20 cellular contexts compared by ENCODE assay signal in the genomic region with DNA sequence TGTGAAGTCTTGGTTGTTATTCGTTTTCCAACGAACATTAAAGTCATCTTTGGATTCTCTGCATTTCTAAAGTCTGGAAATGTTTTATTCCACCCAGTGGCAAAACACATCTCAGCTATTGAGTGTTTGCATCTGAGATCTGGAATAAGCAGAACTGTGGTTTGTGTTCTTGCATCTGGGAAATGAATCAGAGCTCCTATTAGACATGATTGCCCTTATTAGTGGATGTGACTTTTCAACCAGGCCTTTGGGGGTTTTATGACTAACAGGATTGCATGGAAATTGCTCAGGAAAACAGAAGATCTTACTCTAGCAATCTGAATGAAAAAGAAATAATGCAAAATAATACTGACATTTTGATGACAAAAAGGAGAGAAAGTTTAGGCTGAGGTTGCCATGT.
DNase-seq lines count a peak whose midpoint lies in the region; ATAC-seq and TF ChIP-seq lines count a peak whose summit lies in the region.
"Had no signal": no experiment of that assay in that cellular context is flagged by ENCODE, and none has a peak within 500 bp of the region (broad histone marks: within the 10 kb centered on the region; RNA-seq: fewer than 3 reads in every experiment).

No MANE protein-coding gene starts in this region.

- no peak for TF ChIP-seq CTCF in cardiac fibroblast (IDR thresholded peaks at IDR 0.05; ENCODE audit: low read depth, low read length)

- intact Hi-C loops in Right ventricle myocardium inferior (cut with DNase I): no loop called here
- intact Hi-C loops in head of caudate nucleus (cut with DNase I): no loop called here

- DNase-seq in AG08395 (ENCODE audit: low spot score) (peak; percentile 95), HS-5 (ENCODE audit: low read depth) (peak; percentile 25), cardiac fibroblast (ENCODE audit: low read depth in 2 of 2) (peak; percentile 56 to 92), iris pigment epithelial cell (ENCODE audit: low read depth) (peak; percentile 86), Right ventricle myocardium inferior (ENCODE audit: missing footprints) (no peak), HPDE6-E6E7 (ENCODE audit: extremely low spot score) (no peak), NCI-H2081 (lab: John Stamatoyannopoulos, UW) (no peak), head of caudate nucleus (no peak)
- DNase-seq: activated CD4-positive, alpha-beta T cell treated with anti-CD3 and anti-CD28 coated beads for 48 hours; activated naive CD4-positive, alpha-beta T cell treated with anti-CD3 and anti-CD28 coated beads, Interleukin-2, amount 50 U/mL, for 16 hours; AML-193; cerebellar nuclear complex; NCI-H2171; NK-92 treated with Interleukin-12 subunit alpha and Interleukin-12 subunit beta, amount 100 ng/mL, for 24 hours; ovary; T1000; trophoblast cell had no signal

- ATAC-seq in Right ventricle myocardium inferior: no peak
- ATAC-seq: left lobe of liver; stimulated activated memory B cell treated with anti-CD40 and anti-IgM and Interleukin-4, amounts not matched to agents 10 μg/mL and 1 μg/mL and 100 μg/mL, for 72 hours had no signal

- H3K4me3 ChIP-seq in cardiac fibroblast (replicated peaks in 1 of 2; ENCODE audit: low read depth in 2 of 2, low read length in 2 of 2): no peak overlapping the region
- H3K4me3 ChIP-seq: ovary, skin epidermis had no signal

Comparison
In these comparisons a context has a peak if more than half of its experiments do, and no peak if none do; other contexts are left out.
1. DNase-seq: peak in AG08395 (single experiment), HS-5 (single experiment), cardiac fibroblast (2 of 2) and iris pigment epithelial cell (single experiment); none in Right ventricle myocardium inferior (single experiment), HPDE6-E6E7 (single experiment), NCI-H2081 (0 of 2) and head of caudate nucleus (0 of 42).